Comparison of ENCODE assay signal across 1 cellular context in the genomic region with DNA sequence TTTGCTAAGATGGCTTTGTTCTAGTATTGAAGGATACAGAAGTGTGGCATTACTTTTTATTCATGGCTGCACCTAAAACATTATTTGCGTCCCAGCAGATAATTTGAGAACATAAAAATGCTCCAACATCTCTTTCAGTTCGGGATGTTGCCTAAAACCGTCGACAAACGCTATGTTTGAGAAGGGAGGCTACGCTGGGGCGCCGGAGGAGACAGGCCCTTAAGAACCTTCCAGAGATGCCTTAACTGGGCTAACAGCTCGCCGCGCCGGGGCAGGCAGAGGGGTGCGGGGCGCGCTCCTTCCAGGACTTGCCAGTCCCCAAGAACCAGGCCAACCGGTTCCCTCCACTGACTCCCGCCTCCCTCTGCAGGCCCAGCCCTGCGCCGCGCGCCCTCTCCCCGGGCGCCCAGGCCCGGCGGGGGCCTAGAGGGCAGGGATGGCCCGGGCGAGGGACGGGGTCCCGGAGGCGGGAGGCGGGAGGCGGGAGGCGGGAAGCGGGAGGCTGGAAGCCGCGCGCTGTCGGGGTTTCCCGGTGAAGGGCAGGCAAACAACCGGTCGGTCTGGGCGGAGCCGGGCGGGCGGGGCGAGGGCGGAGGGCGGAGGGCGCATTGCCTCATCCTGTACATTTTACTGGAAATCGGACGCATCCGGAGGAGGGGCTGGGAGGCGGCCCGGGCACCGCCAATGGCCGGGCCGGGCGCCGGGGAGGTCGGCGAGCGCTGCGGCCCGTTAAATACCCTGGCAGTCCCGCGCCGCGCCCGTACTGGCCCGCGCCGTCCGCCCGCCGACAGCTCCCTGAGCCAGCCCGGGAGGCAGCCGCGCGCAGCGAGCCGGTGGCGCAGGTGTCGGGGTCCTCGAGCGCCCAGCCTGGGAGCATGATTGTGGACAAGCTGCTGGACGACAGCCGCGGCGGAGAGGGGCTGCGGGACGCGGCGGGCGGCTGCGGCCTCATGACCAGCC.
TF ChIP-seq lines count a peak whose summit lies in the region.

A gene with protein sequence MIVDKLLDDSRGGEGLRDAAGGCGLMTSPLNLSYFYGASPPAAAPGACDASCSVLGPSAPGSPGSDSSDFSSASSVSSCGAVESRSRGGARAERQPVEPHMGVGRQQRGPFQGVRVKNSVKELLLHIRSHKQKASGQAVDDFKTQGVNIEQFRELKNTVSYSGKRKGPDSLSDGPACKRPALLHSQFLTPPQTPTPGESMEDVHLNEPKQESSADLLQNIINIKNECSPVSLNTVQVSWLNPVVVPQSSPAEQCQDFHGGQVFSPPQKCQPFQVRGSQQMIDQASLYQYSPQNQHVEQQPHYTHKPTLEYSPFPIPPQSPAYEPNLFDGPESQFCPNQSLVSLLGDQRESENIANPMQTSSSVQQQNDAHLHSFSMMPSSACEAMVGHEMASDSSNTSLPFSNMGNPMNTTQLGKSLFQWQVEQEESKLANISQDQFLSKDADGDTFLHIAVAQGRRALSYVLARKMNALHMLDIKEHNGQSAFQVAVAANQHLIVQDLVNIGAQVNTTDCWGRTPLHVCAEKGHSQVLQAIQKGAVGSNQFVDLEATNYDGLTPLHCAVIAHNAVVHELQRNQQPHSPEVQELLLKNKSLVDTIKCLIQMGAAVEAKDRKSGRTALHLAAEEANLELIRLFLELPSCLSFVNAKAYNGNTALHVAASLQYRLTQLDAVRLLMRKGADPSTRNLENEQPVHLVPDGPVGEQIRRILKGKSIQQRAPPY (plus strand): TSS at position 761 of the 960 bp plus-strand sequence. CDS start 115 bp downstream, at position 876.

TF ChIP-seq in K562, 482 proteins besides CTCF, POLR2A, EP300 and RAD21 (continued from another document and continues in another):
- TF ChIP-seq, protein P1, sequence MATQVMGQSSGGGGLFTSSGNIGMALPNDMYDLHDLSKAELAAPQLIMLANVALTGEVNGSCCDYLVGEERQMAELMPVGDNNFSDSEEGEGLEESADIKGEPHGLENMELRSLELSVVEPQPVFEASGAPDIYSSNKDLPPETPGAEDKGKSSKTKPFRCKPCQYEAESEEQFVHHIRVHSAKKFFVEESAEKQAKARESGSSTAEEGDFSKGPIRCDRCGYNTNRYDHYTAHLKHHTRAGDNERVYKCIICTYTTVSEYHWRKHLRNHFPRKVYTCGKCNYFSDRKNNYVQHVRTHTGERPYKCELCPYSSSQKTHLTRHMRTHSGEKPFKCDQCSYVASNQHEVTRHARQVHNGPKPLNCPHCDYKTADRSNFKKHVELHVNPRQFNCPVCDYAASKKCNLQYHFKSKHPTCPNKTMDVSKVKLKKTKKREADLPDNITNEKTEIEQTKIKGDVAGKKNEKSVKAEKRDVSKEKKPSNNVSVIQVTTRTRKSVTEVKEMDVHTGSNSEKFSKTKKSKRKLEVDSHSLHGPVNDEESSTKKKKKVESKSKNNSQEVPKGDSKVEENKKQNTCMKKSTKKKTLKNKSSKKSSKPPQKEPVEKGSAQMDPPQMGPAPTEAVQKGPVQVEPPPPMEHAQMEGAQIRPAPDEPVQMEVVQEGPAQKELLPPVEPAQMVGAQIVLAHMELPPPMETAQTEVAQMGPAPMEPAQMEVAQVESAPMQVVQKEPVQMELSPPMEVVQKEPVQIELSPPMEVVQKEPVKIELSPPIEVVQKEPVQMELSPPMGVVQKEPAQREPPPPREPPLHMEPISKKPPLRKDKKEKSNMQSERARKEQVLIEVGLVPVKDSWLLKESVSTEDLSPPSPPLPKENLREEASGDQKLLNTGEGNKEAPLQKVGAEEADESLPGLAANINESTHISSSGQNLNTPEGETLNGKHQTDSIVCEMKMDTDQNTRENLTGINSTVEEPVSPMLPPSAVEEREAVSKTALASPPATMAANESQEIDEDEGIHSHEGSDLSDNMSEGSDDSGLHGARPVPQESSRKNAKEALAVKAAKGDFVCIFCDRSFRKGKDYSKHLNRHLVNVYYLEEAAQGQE (CRISPR knock-in tag; IDR thresholded peaks at IDR 0.05; ENCODE audit: low read depth), result peak; percentile 66; the same call in 1 of the 2 replicates
- TF ChIP-seq ZNF134 (CRISPR knock-in tag; conservative IDR thresholded peaks at IDR 0.05) (no peak), HDAC2 (IDR thresholded peaks at IDR 0.05) (no peak), EGR1 (conservative IDR thresholded peaks at IDR 0.05) (no peak), FOXK2 (conservative IDR thresholded peaks at IDR 0.05 in 1 of 2, IDR thresholded peaks at IDR 0.05 in 1 of 2; ENCODE audit: low read depth in 2 of 2) (no peak), ZNF431 (CRISPR knock-in tag; IDR thresholded peaks at IDR 0.05) (no peak), ARHGAP35 (IDR thresholded peaks at IDR 0.05; ENCODE audit: partially characterized antibody) (no peak), SIX5 (IDR thresholded peaks at IDR 0.05; ENCODE audit: borderline replicate concordance in 1 of 2, insufficient read depth in 1 of 2, low read depth in 1 of 2, low read length in 2 of 2) (no peak), ATF7 (IDR thresholded peaks at IDR 0.05) (0 out of 2 replicates have a peak, but pooled peaks have one; percentile 12), ZNF551 (CRISPR knock-in tag; IDR thresholded peaks at IDR 0.05) (no peak), MCM2 (IDR thresholded peaks at IDR 0.05; ENCODE audit: low read depth) (no peak), GABPB1 (CRISPR knock-in tag; IDR thresholded peaks at IDR 0.05) (0 out of 2 replicates have a peak, but pooled peaks have one; percentile 16), NR2F6 (CRISPR knock-in tag; IDR thresholded peaks at IDR 0.05) (no peak), BRD4 (IDR thresholded peaks at IDR 0.05) (no peak), PHB (CRISPR knock-in tag; IDR thresholded peaks at IDR 0.05) (no peak), ASH1L (IDR thresholded peaks at IDR 0.05; ENCODE audit: borderline replicate concordance, low read depth, partially characterized antibody) (no peak), SUPT5H (IDR thresholded peaks at IDR 0.05) (no peak), TAF9B (IDR thresholded peaks at IDR 0.05; ENCODE audit: partially characterized antibody) (no peak), TBL1XR1 (IDR thresholded peaks at IDR 0.05; ENCODE audit: low read length in 2 of 2) (no peak), ZNF175 (CRISPR knock-in tag; IDR thresholded peaks at IDR 0.05; ENCODE audit: low read depth) (0 out of 2 replicates have a peak, but pooled peaks have one; percentile 33), CBX5 (IDR thresholded peaks at IDR 0.05; ENCODE audit: borderline replicate concordance, low read depth) (no peak)
- TF ChIP-seq, protein P2, sequence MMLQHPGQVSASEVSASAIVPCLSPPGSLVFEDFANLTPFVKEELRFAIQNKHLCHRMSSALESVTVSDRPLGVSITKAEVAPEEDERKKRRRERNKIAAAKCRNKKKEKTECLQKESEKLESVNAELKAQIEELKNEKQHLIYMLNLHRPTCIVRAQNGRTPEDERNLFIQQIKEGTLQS (IDR thresholded peaks at IDR 0.05), result peak; percentile 53; the same call in 1 of the 2 replicates
- TF ChIP-seq, protein P2 (CRISPR knock-in tag; conservative IDR thresholded peaks at IDR 0.05), result no peak
- TF ChIP-seq, protein P3, sequence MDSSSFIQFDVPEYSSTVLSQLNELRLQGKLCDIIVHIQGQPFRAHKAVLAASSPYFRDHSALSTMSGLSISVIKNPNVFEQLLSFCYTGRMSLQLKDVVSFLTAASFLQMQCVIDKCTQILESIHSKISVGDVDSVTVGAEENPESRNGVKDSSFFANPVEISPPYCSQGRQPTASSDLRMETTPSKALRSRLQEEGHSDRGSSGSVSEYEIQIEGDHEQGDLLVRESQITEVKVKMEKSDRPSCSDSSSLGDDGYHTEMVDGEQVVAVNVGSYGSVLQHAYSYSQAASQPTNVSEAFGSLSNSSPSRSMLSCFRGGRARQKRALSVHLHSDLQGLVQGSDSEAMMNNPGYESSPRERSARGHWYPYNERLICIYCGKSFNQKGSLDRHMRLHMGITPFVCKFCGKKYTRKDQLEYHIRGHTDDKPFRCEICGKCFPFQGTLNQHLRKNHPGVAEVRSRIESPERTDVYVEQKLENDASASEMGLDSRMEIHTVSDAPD (CRISPR knock-in tag; IDR thresholded peaks at IDR 0.05), result no peak
- TF ChIP-seq, protein P4, sequence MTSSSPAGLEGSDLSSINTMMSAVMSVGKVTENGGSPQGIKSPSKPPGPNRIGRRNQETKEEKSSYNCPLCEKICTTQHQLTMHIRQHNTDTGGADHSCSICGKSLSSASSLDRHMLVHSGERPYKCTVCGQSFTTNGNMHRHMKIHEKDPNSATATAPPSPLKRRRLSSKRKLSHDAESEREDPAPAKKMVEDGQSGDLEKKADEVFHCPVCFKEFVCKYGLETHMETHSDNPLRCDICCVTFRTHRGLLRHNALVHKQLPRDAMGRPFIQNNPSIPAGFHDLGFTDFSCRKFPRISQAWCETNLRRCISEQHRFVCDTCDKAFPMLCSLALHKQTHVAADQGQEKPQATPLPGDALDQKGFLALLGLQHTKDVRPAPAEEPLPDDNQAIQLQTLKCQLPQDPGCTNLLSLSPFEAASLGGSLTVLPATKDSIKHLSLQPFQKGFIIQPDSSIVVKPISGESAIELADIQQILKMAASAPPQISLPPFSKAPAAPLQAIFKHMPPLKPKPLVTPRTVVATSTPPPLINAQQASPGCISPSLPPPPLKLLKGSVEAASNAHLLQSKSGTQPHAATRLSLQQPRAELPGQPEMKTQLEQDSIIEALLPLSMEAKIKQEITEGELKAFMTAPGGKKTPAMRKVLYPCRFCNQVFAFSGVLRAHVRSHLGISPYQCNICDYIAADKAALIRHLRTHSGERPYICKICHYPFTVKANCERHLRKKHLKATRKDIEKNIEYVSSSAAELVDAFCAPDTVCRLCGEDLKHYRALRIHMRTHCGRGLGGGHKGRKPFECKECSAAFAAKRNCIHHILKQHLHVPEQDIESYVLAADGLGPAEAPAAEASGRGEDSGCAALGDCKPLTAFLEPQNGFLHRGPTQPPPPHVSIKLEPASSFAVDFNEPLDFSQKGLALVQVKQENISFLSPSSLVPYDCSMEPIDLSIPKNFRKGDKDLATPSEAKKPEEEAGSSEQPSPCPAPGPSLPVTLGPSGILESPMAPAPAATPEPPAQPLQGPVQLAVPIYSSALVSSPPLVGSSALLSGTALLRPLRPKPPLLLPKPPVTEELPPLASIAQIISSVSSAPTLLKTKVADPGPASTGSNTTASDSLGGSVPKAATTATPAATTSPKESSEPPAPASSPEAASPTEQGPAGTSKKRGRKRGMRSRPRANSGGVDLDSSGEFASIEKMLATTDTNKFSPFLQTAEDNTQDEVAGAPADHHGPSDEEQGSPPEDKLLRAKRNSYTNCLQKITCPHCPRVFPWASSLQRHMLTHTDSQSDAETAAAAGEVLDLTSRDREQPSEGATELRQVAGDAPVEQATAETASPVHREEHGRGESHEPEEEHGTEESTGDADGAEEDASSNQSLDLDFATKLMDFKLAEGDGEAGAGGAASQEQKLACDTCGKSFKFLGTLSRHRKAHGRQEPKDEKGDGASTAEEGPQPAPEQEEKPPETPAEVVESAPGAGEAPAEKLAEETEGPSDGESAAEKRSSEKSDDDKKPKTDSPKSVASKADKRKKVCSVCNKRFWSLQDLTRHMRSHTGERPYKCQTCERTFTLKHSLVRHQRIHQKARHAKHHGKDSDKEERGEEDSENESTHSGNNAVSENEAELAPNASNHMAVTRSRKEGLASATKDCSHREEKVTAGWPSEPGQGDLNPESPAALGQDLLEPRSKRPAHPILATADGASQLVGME (CRISPR knock-in tag; IDR thresholded peaks at IDR 0.05), result no peak
- TF ChIP-seq, protein P5, sequence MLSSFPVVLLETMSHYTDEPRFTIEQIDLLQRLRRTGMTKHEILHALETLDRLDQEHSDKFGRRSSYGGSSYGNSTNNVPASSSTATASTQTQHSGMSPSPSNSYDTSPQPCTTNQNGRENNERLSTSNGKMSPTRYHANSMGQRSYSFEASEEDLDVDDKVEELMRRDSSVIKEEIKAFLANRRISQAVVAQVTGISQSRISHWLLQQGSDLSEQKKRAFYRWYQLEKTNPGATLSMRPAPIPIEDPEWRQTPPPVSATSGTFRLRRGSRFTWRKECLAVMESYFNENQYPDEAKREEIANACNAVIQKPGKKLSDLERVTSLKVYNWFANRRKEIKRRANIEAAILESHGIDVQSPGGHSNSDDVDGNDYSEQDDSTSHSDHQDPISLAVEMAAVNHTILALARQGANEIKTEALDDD (IDR thresholded peaks at IDR 0.05), result no peak
- TF ChIP-seq, protein P6, sequence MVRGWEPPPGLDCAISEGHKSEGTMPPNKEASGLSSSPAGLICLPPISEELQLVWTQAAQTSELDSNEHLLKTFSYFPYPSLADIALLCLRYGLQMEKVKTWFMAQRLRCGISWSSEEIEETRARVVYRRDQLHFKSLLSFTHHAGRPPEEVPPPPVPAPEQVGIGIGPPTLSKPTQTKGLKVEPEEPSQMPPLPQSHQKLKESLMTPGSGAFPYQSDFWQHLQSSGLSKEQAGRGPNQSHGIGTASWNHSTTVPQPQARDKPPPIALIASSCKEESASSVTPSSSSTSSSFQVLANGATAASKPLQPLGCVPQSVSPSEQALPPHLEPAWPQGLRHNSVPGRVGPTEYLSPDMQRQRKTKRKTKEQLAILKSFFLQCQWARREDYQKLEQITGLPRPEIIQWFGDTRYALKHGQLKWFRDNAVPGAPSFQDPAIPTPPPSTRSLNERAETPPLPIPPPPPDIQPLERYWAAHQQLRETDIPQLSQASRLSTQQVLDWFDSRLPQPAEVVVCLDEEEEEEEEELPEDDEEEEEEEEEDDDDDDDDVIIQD (CRISPR knock-in tag; IDR thresholded peaks at IDR 0.05), result no peak
